In the genomic region with DNA sequence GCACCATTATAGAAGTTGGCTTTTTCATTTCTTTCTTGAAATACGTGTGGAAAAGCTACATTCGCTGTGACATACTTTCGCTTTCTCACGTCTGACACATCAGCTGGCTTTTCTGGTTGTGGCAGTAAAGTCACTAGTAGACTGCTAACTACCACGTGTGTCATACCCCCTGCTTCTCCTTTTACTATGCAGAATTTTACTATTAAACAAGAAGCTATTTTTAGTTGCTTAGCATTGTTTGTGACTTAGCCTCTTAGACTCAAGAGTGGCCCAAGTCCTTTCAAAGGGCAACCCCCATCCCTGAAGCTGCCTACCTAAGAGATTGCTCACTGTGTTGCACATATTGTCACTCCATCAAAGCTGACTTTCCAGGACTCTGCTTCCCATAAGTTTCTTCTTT, we compare ENCODE assay signal across 8 cellular contexts. TPM values are rescaled to one million over a fixed set of nuclear protein-coding genes. Genes with fewer than 3 reads are reported as not detected.
DNase-seq lines count a peak whose midpoint lies in the region; ATAC-seq, FAIRE-seq and TF ChIP-seq lines count a peak whose summit lies in the region.

No MANE protein-coding gene starts in this region.

- peak; percentile 81 for ATAC-seq in activated CD8-positive, alpha-beta T cell treated with anti-CD3 and anti-CD28 coated beads, Interleukin-2, amount 10 ng/mL, durations not matched to agents 7 days and 5 days
- ATAC-seq in HepG2: peak; percentile 75

- no peak overlapping the region for H3K9ac ChIP-seq in HepG2 (ENCODE audit: insufficient read depth, low read depth, low read length)

- no peaks in the 10 kb centered on the region for H3K79me2 ChIP-seq in HepG2 (ENCODE audit: insufficient read depth, low read length)

- H3K4me1 ChIP-seq in BE2C (no peaks in the 10 kb centered on the region), HepG2 (ENCODE audit: insufficient read depth, low read length) (no peaks in the 10 kb centered on the region)

- H3K4me3 Mint-ChIP-seq in activated CD8-positive, alpha-beta T cell treated with anti-CD3 and anti-CD28 coated beads, Interleukin-2, amount 10 ng/mL, durations not matched to agents 7 days and 5 days: peak overlapping the region; percentile 76

- no peak for TF ChIP-seq CTCF in BE2C (IDR thresholded peaks at IDR 0.05; ENCODE audit: low read depth, low read length)
- no peak for TF ChIP-seq CTCF in GM20000 (IDR thresholded peaks at IDR 0.05; ENCODE audit: extremely low read depth, missing control alignments)
- no peak for TF ChIP-seq CTCF in HepG2 (CRISPR knock-in tag; IDR thresholded peaks at IDR 0.05)
- TF ChIP-seq CTCF in GM10248 (IDR thresholded peaks at IDR 0.05; ENCODE audit: control extremely low read depth, extremely low read depth, low read depth, missing control alignments): no peak

- 0% methylated on average over 5 of the region's 5 CpGs for WGBS in HepG2 (ENCODE audit: low lambda C conversion rate)

- intact Hi-C loops in HepG2 (cut with micrococcal nuclease; ENCODE audit: unreplicated experiment): no loop called here

- no peaks in the 10 kb centered on the region for H3K27me3 Mint-ChIP-seq in activated CD8-positive, alpha-beta T cell treated with anti-CD3 and anti-CD28 coated beads, Interleukin-2, amount 10 ng/mL, durations not matched to agents 7 days and 5 days (ENCODE audit: low read depth)

- H3K27ac Mint-ChIP-seq in activated CD8-positive, alpha-beta T cell treated with anti-CD3 and anti-CD28 coated beads, Interleukin-2, amount 10 ng/mL, durations not matched to agents 7 days and 5 days: peak overlapping the region; percentile 83

- H3K27me3 ChIP-seq in BE2C (no peaks in the 10 kb centered on the region), HepG2 (ENCODE audit: control insufficient read depth in 1 of 2, insufficient read depth in 2 of 2, low read length in 2 of 2) (no peaks in the 10 kb centered on the region)

- no TSS peak for BruUV-seq in HepG2 (replicated peaks; lab: Mats Ljungman, UMichigan)

- H3K4me2 ChIP-seq in HepG2 (ENCODE audit: low read depth, low read length): peak overlapping the region; percentile 76

- no peaks in the 10 kb centered on the region for H3K9me3 ChIP-seq in BE2C
- H3K9me3 ChIP-seq in HepG2 (ENCODE audit: low read length): no peaks in the 10 kb centered on the region

- peak overlapping the region; percentile 44 for H3K4me3 ChIP-seq in BE2C (ENCODE audit: low read depth, low read length)
- H3K4me3 ChIP-seq in Jurkat, Clone E6-1 (ENCODE audit: low read length): peak overlapping the region; percentile 38
- H3K4me3 ChIP-seq in HepG2 (replicated peaks in 1 of 3; ENCODE audit: insufficient read depth in 1 of 3, low read depth in 2 of 3, low read length in 3 of 3): peak overlapping the region; percentile 24 to 60 (median 53); a peak in 5 of 6 replicates

- no peak overlapping the region for H3K27ac ChIP-seq in HepG2 (ENCODE audit: extremely low read length, insufficient read depth, low read length)

- H3K36me3 ChIP-seq in BE2C (no peaks in the 10 kb centered on the region), HepG2 (replicated peaks in 1 of 2; ENCODE audit: control insufficient read depth in 1 of 2, insufficient read depth in 2 of 2, low read length in 2 of 2) (no peaks in the 10 kb centered on the region)

- H4K20me1 ChIP-seq in HepG2 (ENCODE audit: insufficient read depth, low read length): no peaks in the 10 kb centered on the region

- H3K36me3 Mint-ChIP-seq in activated CD8-positive, alpha-beta T cell treated with anti-CD3 and anti-CD28 coated beads, Interleukin-2, amount 10 ng/mL, durations not matched to agents 7 days and 5 days (ENCODE audit: low read depth): no peaks in the 10 kb centered on the region

- TF ChIP-seq RAD21 in HepG2 (CRISPR knock-in tag; IDR thresholded peaks at IDR 0.05): no peak

- H3K9me3 Mint-ChIP-seq in activated CD8-positive, alpha-beta T cell treated with anti-CD3 and anti-CD28 coated beads, Interleukin-2, amount 10 ng/mL, durations not matched to agents 7 days and 5 days (ENCODE audit: insufficient read depth): no peaks in the 10 kb centered on the region

- TF ChIP-seq POLR2A in HepG2 (IDR thresholded peaks at IDR 0.05; ENCODE audit: insufficient read depth in 1 of 2, low read depth in 2 of 2, low read length in 2 of 2): no peak

- CTCF ChIA-PET in activated CD8-positive, alpha-beta T cell treated with anti-CD3 and anti-CD28 coated beads, Interleukin-2, amount 10 ng/mL, durations not matched to agents 7 days and 5 days (lab: Charles Lee): interaction anchor here (0.8 to 4.9 kb wide), 3 partner anchors 9 to 299 kb away, joined by 3 to 32 read pairs (median 3); no protein-coding TSS in a partner anchor
- CTCF ChIA-PET in HepG2 (lab: Yijun Ruan, JAX; ENCODE audit: low intra/inter-chr PET ratio, low total read pairs): no interaction called here
- CTCF ChIA-PET in GM10248 (lab: Yijun Ruan, JAX): no interaction called here

- peaks cover 43% of the 10 kb centered on the region for H3K4me1 Mint-ChIP-seq in activated CD8-positive, alpha-beta T cell treated with anti-CD3 and anti-CD28 coated beads, Interleukin-2, amount 10 ng/mL, durations not matched to agents 7 days and 5 days (ENCODE audit: low read depth)

- in situ Hi-C loops in HepG2 (cut with HindIII; ENCODE audit: extremely low pct_ligation_motif_present, low pct_unique_long_range_greater_than_20kb): no loop called here

- no peak for TF ChIP-seq EP300 in HepG2 (IDR thresholded peaks at IDR 0.05; ENCODE audit: low read depth in 2 of 2, low read length in 2 of 2)
- no peak for TF ChIP-seq EP300 in HepG2 (CRISPR knock-in tag; IDR thresholded peaks at IDR 0.05; ENCODE audit: borderline replicate concordance)

- POLR2A ChIA-PET in activated CD8-positive, alpha-beta T cell treated with anti-CD3 and anti-CD28 coated beads, Interleukin-2, amount 10 ng/mL, durations not matched to agents 7 days and 5 days (lab: Charles Lee): no interaction called here
- POLR2A ChIA-PET in HepG2 (lab: Yijun Ruan, JAX): no interaction called here
- POLR2A ChIA-PET in GM10248 (lab: Yijun Ruan, JAX): no interaction called here

- FAIRE-seq in HepG2 (lab: Jason Lieb, UNC): no peak

- no peak for DNase-seq in BE2C
- DNase-seq in GM20000 (ENCODE audit: low spot score): peak; percentile 6
- DNase-seq in Jurkat, Clone E6-1 (ENCODE audit: low read depth, low spot score): peak; percentile 44
- peak; percentile 61 for DNase-seq in activated CD8-positive, alpha-beta T cell treated with anti-CD3 and anti-CD28 coated beads, Interleukin-2, amount 10 ng/mL, durations not matched to agents 7 days and 5 days
- DNase-seq in HepG2 (ENCODE audit: low spot score): no peak
- no peak for DNase-seq in GM10248 (ENCODE audit: extremely low spot score)
- DNase-seq in NCI-H446 treated with DMSO at 0.1 percent for 48 hours (lab: John Stamatoyannopoulos, UW): no peak
- no peak for DNase-seq in middle frontal gyrus (ENCODE audit: extremely low spot score, low spot score)

- peak overlapping the region; percentile 82 for H2AFZ ChIP-seq in HepG2 (ENCODE audit: low read length)

TF ChIP-seq in HepG2, 621 proteins besides CTCF, POLR2A, EP300 and RAD21 (continues in another document):
- TF ChIP-seq ZFP36L1 (CRISPR knock-in tag; IDR thresholded peaks at IDR 0.05) (no peak), REPIN1 (CRISPR knock-in tag; IDR thresholded peaks at IDR 0.05; ENCODE audit: borderline replicate concordance, low read depth) (no peak), NR3C1 (CRISPR knock-in tag; IDR thresholded peaks at IDR 0.05) (no peak), NR1H2 (CRISPR knock-in tag; IDR thresholded peaks at IDR 0.05; ENCODE audit: borderline replicate concordance, low read depth) (no peak), ZMYM4 (CRISPR knock-in tag; IDR thresholded peaks at IDR 0.05) (no peak)
- TF ChIP-seq, protein P1, sequence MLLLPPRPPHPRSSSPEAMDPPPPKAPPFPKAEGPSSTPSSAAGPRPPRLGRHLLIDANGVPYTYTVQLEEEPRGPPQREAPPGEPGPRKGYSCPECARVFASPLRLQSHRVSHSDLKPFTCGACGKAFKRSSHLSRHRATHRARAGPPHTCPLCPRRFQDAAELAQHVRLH (CRISPR knock-in tag; IDR thresholded peaks at IDR 0.05; ENCODE audit: borderline replicate concordance, low read depth): no peak

RNA-seq across cellular contexts. Expression of gene IL2, which starts 2.1 kb away (rescaled TPM):
- not detected for polyA plus RNA-seq in BE2C (2012; ENCODE audit: insufficient read depth, insufficient read length, low read depth)
- not detected for polyA plus RNA-seq in Jurkat, Clone E6-1 (2012; ENCODE audit: insufficient read depth, insufficient read length)
- under 1 TPM in 1 of 2 experiments, not detected in 1; 0.60 TPM for total RNA-seq in activated CD8-positive, alpha-beta T cell treated with anti-CD3 and anti-CD28 coated beads, Interleukin-2, amount 10 ng/mL, durations not matched to agents 7 days and 5 days
- not detected in 2 replicates for total RNA-seq in HepG2 (2016; rRNA removed; fragmentation: Illumina TruSeq; extraction: Trizol)
- not detected in 2 replicates for total RNA-seq in HepG2 (2016; cell fraction: cytosol; rRNA removed; fragmentation: Illumina TruSeq; extraction: Trizol; ENCODE audit: low read depth)
- not detected in 2 replicates for total RNA-seq in HepG2 (2016; cell fraction: insoluble cytoplasmic fraction; rRNA removed; fragmentation: Illumina TruSeq; extraction: Trizol)
- not detected in 2 replicates for total RNA-seq in HepG2 (2016; cell fraction: membrane; rRNA removed; fragmentation: Illumina TruSeq; extraction: Trizol)
- total RNA-seq in HepG2 (2016; cell fraction: nucleus; rRNA removed; fragmentation: Illumina TruSeq; extraction: Trizol): not detected in 2 replicates
- not detected in 2 replicates for polyA plus RNA-seq in HepG2 (2011; rRNA removed)
- not detected in 2 replicates for polyA plus RNA-seq in HepG2 (2011; cell fraction: cytosol; rRNA removed)
- polyA plus RNA-seq in HepG2 (2011; cell fraction: nucleus; rRNA removed): not detected in 2 replicates
- not detected in 2 replicates for polyA plus RNA-seq in HepG2 (2012)
- polyA plus RNA-seq in HepG2 (2016; cell fraction: cytosol; fragmentation: Illumina TruSeq; extraction: Trizol; ENCODE audit: low read depth): not detected in 2 replicates
- not detected in 2 replicates for polyA plus RNA-seq in HepG2 (2016; cell fraction: insoluble cytoplasmic fraction; fragmentation: Illumina TruSeq; extraction: Trizol; ENCODE audit: low read depth)
- polyA plus RNA-seq in HepG2 (2016; cell fraction: membrane; fragmentation: Illumina TruSeq; extraction: Trizol; ENCODE audit: low read depth): not detected in 2 replicates
- polyA plus RNA-seq in HepG2 (2016; cell fraction: nucleus; fragmentation: Illumina TruSeq; extraction: Trizol; ENCODE audit: insufficient read depth, low read depth): not detected in 2 replicates
- not detected in 2 replicates for polyA minus RNA-seq in HepG2 (2011; rRNA and poly(A)+ RNA removed; ENCODE audit: low replicate concordance)
- not detected in 2 replicates for polyA minus RNA-seq in HepG2 (2011; cell fraction: cytosol; rRNA and poly(A)+ RNA removed)
- polyA minus RNA-seq in HepG2 (2011; cell fraction: nucleus; rRNA and poly(A)+ RNA removed): not detected in 2 replicates

Comparison
In these comparisons a context has a peak if more than half of its experiments do, and no peak if none do; other contexts are left out.
1. DNase-seq: peak in GM20000 (single experiment), Jurkat, Clone E6-1 (single experiment) and activated CD8-positive, alpha-beta T cell treated with anti-CD3 and anti-CD28 coated beads, Interleukin-2, amount 10 ng/mL, durations not matched to agents 7 days and 5 days (single experiment); none in BE2C (single experiment), HepG2 (single experiment), GM10248 (single experiment), NCI-H446 treated with DMSO at 0.1 percent for 48 hours (single experiment) and middle frontal gyrus (single experiment).
2. Peak in every context shown above with its lines, with median percentiles within 50 percentile points of each other: H3K4me3 ChIP-seq.